Comparison of ENCODE assay signal across 22 cellular contexts in the genomic region with DNA sequence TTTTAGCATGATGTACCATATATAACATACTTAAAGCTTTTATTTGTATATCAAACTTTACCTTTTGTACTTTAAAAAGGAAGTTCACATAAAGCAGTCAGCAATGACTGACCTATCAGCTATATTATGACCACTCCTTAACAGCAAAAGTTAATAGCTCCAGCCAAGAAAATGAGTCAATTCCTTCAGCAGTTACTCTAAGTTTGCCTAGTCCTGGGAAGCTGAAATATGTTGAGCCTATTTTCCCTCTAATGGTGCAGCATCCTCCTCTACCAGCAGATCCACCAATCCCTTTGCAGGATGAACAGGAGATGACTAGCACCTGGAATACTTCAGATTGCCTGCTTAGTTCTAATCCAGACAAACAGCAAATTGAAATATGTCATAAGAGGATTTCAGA.
DNase-seq lines count a peak whose midpoint lies in the region; ATAC-seq and TF ChIP-seq lines count a peak whose summit lies in the region.
"Had no signal": no experiment of that assay in that cellular context is flagged by ENCODE, and none has a peak within 500 bp of the region (broad histone marks: within the 10 kb centered on the region; RNA-seq: fewer than 3 reads in every experiment).

No MANE protein-coding gene starts in this region.

- H3K4me3 Mint-ChIP-seq in natural killer cell = no peak overlapping the region
- H3K4me3 Mint-ChIP-seq in natural killer cell treated with Interleukin-12 subunit alpha and Interleukin-12 subunit beta and Interleukin-15 and Interleukin-18, amount 100 ng/mL, for 72 hours = no peak overlapping the region
- H3K4me3 Mint-ChIP-seq: activated naive CD4-positive, alpha-beta T cell treated with anti-CD3 and anti-CD28 coated beads, Interleukin-2, amount 50 U/mL, for 24 hours; endodermal cell had no signal

- H3K9me3 ChIP-seq in adipocyte (ENCODE audit: control insufficient read depth, low read length) (no peaks in the 10 kb centered on the region), right atrium auricular region (no peaks in the 10 kb centered on the region), heart right ventricle (no peaks in the 10 kb centered on the region)
- H3K9me3 ChIP-seq: mucosa of descending colon, transverse colon had no signal

- TF ChIP-seq CTCF in natural killer cell (IDR thresholded peaks at IDR 0.05) (no peak), fibroblast of the aortic adventitia (IDR thresholded peaks at IDR 0.05; ENCODE audit: insufficient read depth, low read length) (no peak), right atrium auricular region (IDR thresholded peaks at IDR 0.05) (no peak), heart right ventricle (IDR thresholded peaks at IDR 0.05) (no peak)

- H3K4me1 ChIP-seq in adipocyte (ENCODE audit: control insufficient read depth, insufficient read depth, low read length) (peaks cover 5% of the 10 kb centered on the region), right atrium auricular region (no peaks in the 10 kb centered on the region), heart right ventricle (no peaks in the 10 kb centered on the region)
- H3K4me1 ChIP-seq: transverse colon had no signal

- peaks cover 0 to 9% of the 10 kb centered on the region in 2 donors for H3K4me1 Mint-ChIP-seq in natural killer cell
- H3K4me1 Mint-ChIP-seq in natural killer cell treated with Interleukin-12 subunit alpha and Interleukin-12 subunit beta and Interleukin-15 and Interleukin-18, amount 100 ng/mL, for 72 hours (ENCODE audit: low read depth in 2 of 2) = peaks cover 0 to 9% of the 10 kb centered on the region in 2 donors

- peaks cover 9% of the 10 kb centered on the region for H3K36me3 Mint-ChIP-seq in natural killer cell
- H3K36me3 Mint-ChIP-seq in natural killer cell treated with Interleukin-12 subunit alpha and Interleukin-12 subunit beta and Interleukin-15 and Interleukin-18, amount 100 ng/mL, for 72 hours = peaks cover 13% of the 10 kb centered on the region

- H3K36me3 ChIP-seq in adipocyte (ENCODE audit: control insufficient read depth, insufficient read depth, low read length, severe bottlenecking) = peaks cover 63% of the 10 kb centered on the region
- peaks cover 32% of the 10 kb centered on the region for H3K36me3 ChIP-seq in right atrium auricular region
- peaks cover 0 to 98% (median 22%) of the 10 kb centered on the region in 9 donors for H3K36me3 ChIP-seq in heart right ventricle

- DNase-seq in natural killer cell = no peak
- no peak for DNase-seq in natural killer cell treated with Interleukin-12 subunit alpha and Interleukin-12 subunit beta and Interleukin-15 and Interleukin-18, amount 100 ng/mL, for 72 hours (ENCODE audit: low spot score)
- DNase-seq in adipocyte (ENCODE audit: low read depth) = peak; percentile 35
- DNase-seq in fibroblast of the aortic adventitia (ENCODE audit: low read depth) = peak; percentile 78
- no peak for DNase-seq in right atrium auricular region (ENCODE audit: low spot score)
- DNase-seq in heart right ventricle = no peak
- no peak for DNase-seq in T-helper 1 cell
- DNase-seq in activated CD4-positive, alpha-beta T cell treated with anti-CD3 and anti-CD28 coated beads for 1 hour = no peak
- DNase-seq: activated CD4-positive, alpha-beta T cell treated with anti-CD3 and anti-CD28 coated beads for 4 hours; activated CD8-positive, alpha-beta memory T cell treated with anti-CD3 and anti-CD28 coated beads, Interleukin-2, amount 50 U/mL, for 48 hours; central memory CD4-positive, alpha-beta T cell; endodermal cell; glutamatergic neuron; mucosa of descending colon; NCI-H2227 treated with DMSO at 0.1 percent for 48 hours; occipital lobe; SHP77 treated with DMSO at 0.1 percent for 48 hours; T-helper 9 cell; transverse colon had no signal

- H3K9me3 Mint-ChIP-seq in natural killer cell = no peaks in the 10 kb centered on the region
- no peaks in the 10 kb centered on the region for H3K9me3 Mint-ChIP-seq in natural killer cell treated with Interleukin-12 subunit alpha and Interleukin-12 subunit beta and Interleukin-15 and Interleukin-18, amount 100 ng/mL, for 72 hours
- H3K9me3 Mint-ChIP-seq: activated naive CD4-positive, alpha-beta T cell treated with anti-CD3 and anti-CD28 coated beads, Interleukin-2, amount 50 U/mL, for 24 hours; endodermal cell had no signal

- intact Hi-C loops in natural killer cell (cut with micrococcal nuclease) (no loop called here), heart right ventricle (cut with DNase I) (loop anchor here in 6 of 10 donors (2.0 to 10.0 kb wide), 5 partner anchors 301 to 361 kb away; no protein-coding TSS in a partner anchor)

- H3K27me3 ChIP-seq in adipocyte (replicated peaks; ENCODE audit: control insufficient read depth, insufficient read depth, low read length) = no peaks in the 10 kb centered on the region
- H3K27me3 ChIP-seq in right atrium auricular region = no peaks in the 10 kb centered on the region
- no peaks in the 10 kb centered on the region for H3K27me3 ChIP-seq in heart right ventricle
- H3K27me3 ChIP-seq: transverse colon had no signal

- no peak overlapping the region for H3K9ac ChIP-seq in adipocyte (ENCODE audit: low read length)

- no peaks in the 10 kb centered on the region for H3K27me3 Mint-ChIP-seq in natural killer cell (ENCODE audit: low read depth in 2 of 2)
- H3K27me3 Mint-ChIP-seq in natural killer cell treated with Interleukin-12 subunit alpha and Interleukin-12 subunit beta and Interleukin-15 and Interleukin-18, amount 100 ng/mL, for 72 hours = no peaks in the 10 kb centered on the region
- H3K27me3 Mint-ChIP-seq: activated naive CD4-positive, alpha-beta T cell treated with anti-CD3 and anti-CD28 coated beads, Interleukin-2, amount 50 U/mL, for 24 hours had no signal

- no peak overlapping the region for H3K27ac ChIP-seq in right atrium auricular region
- H3K27ac ChIP-seq in heart right ventricle = no peak overlapping the region
- H3K27ac ChIP-seq: skin epidermis, transverse colon had no signal

- peak overlapping the region; percentile 31 to 61 for H3K27ac Mint-ChIP-seq in natural killer cell
- no peak overlapping the region for H3K27ac Mint-ChIP-seq in natural killer cell treated with Interleukin-12 subunit alpha and Interleukin-12 subunit beta and Interleukin-15 and Interleukin-18, amount 100 ng/mL, for 72 hours
- H3K27ac Mint-ChIP-seq: activated naive CD4-positive, alpha-beta T cell treated with anti-CD3 and anti-CD28 coated beads, Interleukin-2, amount 50 U/mL, for 24 hours; endodermal cell had no signal

- ATAC-seq in natural killer cell (no peak), heart right ventricle (no peak)
- no peak for ATAC-seq in natural killer cell treated with Interleukin-12 subunit alpha and Interleukin-12 subunit beta and Interleukin-15 and Interleukin-18, amount 100 ng/mL, for 72 hours
- ATAC-seq: K562, mucosa of descending colon had no signal

- H3K4me3 ChIP-seq in adipocyte (ENCODE audit: low read length) (no peak overlapping the region), fibroblast of the aortic adventitia (ENCODE audit: low read depth, low read length) (no peak overlapping the region), right atrium auricular region (no peak overlapping the region), heart right ventricle (no peak overlapping the region)
- H3K4me3 ChIP-seq: K562, mucosa of descending colon, skin epidermis, transverse colon had no signal

Comparison
In these comparisons a context has a peak if more than half of its experiments do, and no peak if none do; other contexts are left out.
1. H3K27ac Mint-ChIP-seq: peak in natural killer cell (2 of 2); none in natural killer cell treated with Interleukin-12 subunit alpha and Interleukin-12 subunit beta and Interleukin-15 and Interleukin-18, amount 100 ng/mL, for 72 hours (0 of 2).
2. DNase-seq: peak in adipocyte (single experiment) and fibroblast of the aortic adventitia (single experiment); none in natural killer cell (single experiment), natural killer cell treated with Interleukin-12 subunit alpha and Interleukin-12 subunit beta and Interleukin-15 and Interleukin-18, amount 100 ng/mL, for 72 hours (single experiment), right atrium auricular region (single experiment), heart right ventricle (0 of 2), T-helper 1 cell (0 of 5) and activated CD4-positive, alpha-beta T cell treated with anti-CD3 and anti-CD28 coated beads for 1 hour (single experiment).